1 cellular context compared by ENCODE assay signal in the genomic region with DNA sequence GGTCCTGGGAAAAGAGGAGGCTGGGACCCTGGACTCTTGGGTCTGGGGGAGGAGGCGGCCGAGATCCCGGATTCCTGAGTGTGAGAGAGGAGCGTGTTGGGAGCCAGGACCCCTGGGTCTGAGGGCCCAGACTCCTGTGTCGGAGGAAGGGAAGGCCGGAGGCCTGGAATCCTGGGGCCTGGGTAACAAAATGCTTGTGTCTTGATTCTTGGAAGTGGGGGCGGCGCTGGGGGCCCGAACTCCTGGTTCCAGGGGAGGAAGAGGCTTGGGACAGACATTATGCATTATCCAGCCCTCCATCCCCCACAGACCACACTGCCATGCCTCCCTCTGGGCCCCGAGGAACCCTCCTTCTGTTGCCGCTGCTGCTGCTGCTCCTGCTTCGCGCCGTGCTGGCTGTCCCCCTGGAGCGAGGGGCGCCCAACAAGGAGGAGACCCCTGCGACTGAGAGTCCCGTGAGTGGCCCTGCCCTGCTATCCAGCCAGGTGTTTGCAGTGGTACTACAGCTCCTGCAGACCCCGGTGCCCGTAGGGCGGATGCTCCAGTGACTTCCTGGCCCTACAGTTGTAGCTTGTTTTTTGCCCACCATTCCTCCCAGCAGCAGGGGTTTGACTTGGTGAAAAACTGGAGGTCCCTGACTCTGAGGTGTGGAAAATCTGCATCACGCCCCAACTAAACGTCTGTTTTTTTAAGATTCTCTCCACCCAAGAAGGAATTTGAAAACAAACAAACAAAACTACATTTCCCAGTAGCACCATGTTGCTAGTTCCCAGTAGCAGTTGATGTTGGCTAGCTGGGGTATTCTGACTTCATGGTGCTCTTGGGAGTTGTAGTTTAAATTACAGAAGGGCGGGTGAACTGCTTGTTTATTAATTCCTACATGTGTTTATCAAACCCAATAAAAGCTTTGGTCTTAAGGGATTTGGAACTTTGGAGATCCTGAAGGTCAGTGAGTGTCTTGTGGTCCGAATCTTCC.
TF ChIP-seq lines count a peak whose summit lies in the region.

No MANE protein-coding gene starts in this region.

TF ChIP-seq in A549, 52 proteins besides CTCF, POLR2A, EP300 and RAD21:
- TF ChIP-seq REST (IDR thresholded peaks at IDR 0.05) (no peak), HOXB13 (CRISPR knock-in tag; IDR thresholded peaks at IDR 0.05; ENCODE audit: low read depth) (no peak), CHD4 (IDR thresholded peaks at IDR 0.05; ENCODE audit: borderline replicate concordance) (no peak), EHMT2 (IDR thresholded peaks at IDR 0.05; ENCODE audit: low read depth) (no peak), JUN (IDR thresholded peaks at IDR 0.05) (0 out of 5 replicates have a peak, but pooled peaks of 1 of the 2 experiments have one; percentile 14), PHF8 (IDR thresholded peaks at IDR 0.05; ENCODE audit: borderline replicate concordance, low read depth) (peak; percentile 25; the same call in 1 of the 2 replicates)
- TF ChIP-seq, protein P1, sequence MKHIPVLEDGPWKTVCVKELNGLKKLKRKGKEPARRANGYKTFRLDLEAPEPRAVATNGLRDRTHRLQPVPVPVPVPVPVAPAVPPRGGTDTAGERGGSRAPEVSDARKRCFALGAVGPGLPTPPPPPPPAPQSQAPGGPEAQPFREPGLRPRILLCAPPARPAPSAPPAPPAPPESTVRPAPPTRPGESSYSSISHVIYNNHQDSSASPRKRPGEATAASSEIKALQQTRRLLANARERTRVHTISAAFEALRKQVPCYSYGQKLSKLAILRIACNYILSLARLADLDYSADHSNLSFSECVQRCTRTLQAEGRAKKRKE (CRISPR knock-in tag; IDR thresholded peaks at IDR 0.05; ENCODE audit: low read depth): no peak
